Comparison of ENCODE assay signal across 17 cellular contexts in genomic region chr4:20266215-20267082, GRCh38. TPM values are rescaled to one million over a fixed set of nuclear protein-coding genes. Genes with fewer than 3 reads are reported as not detected.
DNase-seq lines count a peak whose midpoint lies in the region; FAIRE-seq and TF ChIP-seq lines count a peak whose summit lies in the region.
"Had no signal": no experiment of that assay in that cellular context is flagged by ENCODE, and none has a peak within 500 bp of the region (broad histone marks: within the 10 kb centered on the region; RNA-seq: fewer than 3 reads in every experiment).

No MANE protein-coding gene starts in this region.

- no peak overlapping the region for H3K4me3 ChIP-seq in SK-N-SH (ENCODE audit: low read depth in 2 of 2, low read length in 1 of 2)
- H3K4me3 ChIP-seq in keratinocyte (ENCODE audit: control insufficient read depth in 2 of 3, extremely low read depth in 1 of 3, insufficient read depth in 2 of 3, low read depth in 1 of 3, low read length in 3 of 3) = no peak overlapping the region
- H3K4me3 ChIP-seq in tibial nerve = no peak overlapping the region
- H3K4me3 ChIP-seq: pancreas, SJCRH30 had no signal

- H3K4me1 Mint-ChIP-seq in activated CD4-positive, alpha-beta T cell treated with anti-CD3 and anti-CD28 coated beads, Interleukin-2, amount 10 ng/mL, durations not matched to agents 7 days and 5 days = no peaks in the 10 kb centered on the region
- H3K4me1 Mint-ChIP-seq: activated T-helper 17 cell treated with anti-CD3 and anti-CD28 coated beads, Interleukin-2, amount 50 U/mL, for 72 hours had no signal

- peak; percentile 83 for FAIRE-seq in keratinocyte (lab: Jason Lieb, UNC)
- FAIRE-seq: pancreas had no signal

- no peak overlapping the region for H3K27ac Mint-ChIP-seq in activated CD4-positive, alpha-beta T cell treated with anti-CD3 and anti-CD28 coated beads, Interleukin-2, amount 10 ng/mL, durations not matched to agents 7 days and 5 days
- H3K27ac Mint-ChIP-seq: activated CD8-positive, alpha-beta T cell treated with anti-CD3 and anti-CD28 coated beads, Interleukin-2, amount 10 ng/mL, durations not matched to agents 7 days and 5 days; activated T-helper 17 cell treated with anti-CD3 and anti-CD28 coated beads, Interleukin-2, amount 50 U/mL, for 72 hours had no signal

- H3K9me3 ChIP-seq in SK-N-SH (no peaks in the 10 kb centered on the region), keratinocyte (ENCODE audit: control insufficient read depth, low read depth, low read length) (no peaks in the 10 kb centered on the region), tibial nerve (no peaks in the 10 kb centered on the region)
- H3K9me3 ChIP-seq: pancreas, SJCRH30 had no signal

- H3K4me1 ChIP-seq in SK-N-SH (ENCODE audit: control insufficient read depth in 1 of 2, insufficient read depth in 2 of 2, low read depth in 1 of 2, low read length in 1 of 2) (peaks cover 0 to 28% of the 10 kb centered on the region in 2 experiments; a peak in 2 of 4 replicates), keratinocyte (ENCODE audit: control insufficient read depth, extremely low read depth, insufficient read depth, low read length) (peaks cover 27% of the 10 kb centered on the region), tibial nerve (peaks cover 0 to 21% (median 0%) of the 10 kb centered on the region in 4 donors)
- H3K4me1 ChIP-seq: pancreas, SJCRH30 had no signal

- CTCF ChIA-PET in SK-N-SH (lab: Yijun Ruan, JAX) = interaction anchor here (0.6 to 2.2 kb wide), 4 partner anchors 13 to 18 kb away, joined by 3 to 7 read pairs (median 4); no protein-coding TSS in a partner anchor
- CTCF ChIA-PET in activated CD4-positive, alpha-beta T cell treated with anti-CD3 and anti-CD28 coated beads, Interleukin-2, amount 10 ng/mL, durations not matched to agents 7 days and 5 days (lab: Charles Lee) = no interaction called here

- TF ChIP-seq POLR2A in tibial nerve (IDR thresholded peaks at IDR 0.05) = no peak

- no peaks in the 10 kb centered on the region for H3K9me3 Mint-ChIP-seq in activated CD4-positive, alpha-beta T cell treated with anti-CD3 and anti-CD28 coated beads, Interleukin-2, amount 10 ng/mL, durations not matched to agents 7 days and 5 days
- H3K9me3 Mint-ChIP-seq: activated T-helper 17 cell treated with anti-CD3 and anti-CD28 coated beads, Interleukin-2, amount 50 U/mL, for 72 hours had no signal

- no peak for TF ChIP-seq CTCF in SK-N-SH (IDR thresholded peaks at IDR 0.05)
- no peak for TF ChIP-seq CTCF in keratinocyte (optimal IDR thresholded peaks at IDR 0.05 in 1 of 3, IDR thresholded peaks at IDR 0.05 in 1 of 3, conservative IDR thresholded peaks at IDR 0.05 in 1 of 3; ENCODE audit: extremely low read depth in 1 of 3, insufficient read depth in 2 of 3, low read length in 3 of 3)
- no peak for TF ChIP-seq CTCF in tibial nerve (IDR thresholded peaks at IDR 0.05)

- no peaks in the 10 kb centered on the region for H3K36me3 Mint-ChIP-seq in activated CD4-positive, alpha-beta T cell treated with anti-CD3 and anti-CD28 coated beads, Interleukin-2, amount 10 ng/mL, durations not matched to agents 7 days and 5 days (ENCODE audit: low read depth)

- no peak overlapping the region for H3K9ac ChIP-seq in SK-N-SH
- H3K9ac ChIP-seq in keratinocyte (ENCODE audit: control insufficient read depth, extremely low read depth, insufficient read depth, low read length) = no peak overlapping the region

- peaks cover 3% of the 10 kb centered on the region; the same call in 1 of the 2 replicates for H4K20me1 ChIP-seq in SK-N-SH (ENCODE audit: insufficient read depth)
- H4K20me1 ChIP-seq in keratinocyte (ENCODE audit: control insufficient read depth, extremely low read depth, insufficient read depth, low read length) = no peaks in the 10 kb centered on the region

- H2AFZ ChIP-seq in SK-N-SH (ENCODE audit: low read depth) = no peak overlapping the region
- H2AFZ ChIP-seq in keratinocyte (ENCODE audit: control insufficient read depth, low read length) = no peak overlapping the region

- TF ChIP-seq EP300 in SK-N-SH (IDR thresholded peaks at IDR 0.05; ENCODE audit: borderline replicate concordance in 1 of 2, low read depth in 1 of 2, low read length in 1 of 2) (no peak), tibial nerve (IDR thresholded peaks at IDR 0.05) (peak in 1 of 2 donors; percentile 37)

- H3K27ac ChIP-seq in SK-N-SH (ENCODE audit: low read depth in 2 of 2, low read length in 1 of 2) (peak overlapping the region in 1 of 2 experiments; percentile 57; a peak in 3 of 4 replicates), keratinocyte (ENCODE audit: control insufficient read depth, insufficient read depth, low read length) (peak overlapping the region; percentile 21), tibial nerve (peak overlapping the region in 3 of 4 donors; percentile 51 to 84 (median 73))
- H3K27ac ChIP-seq: pancreas, SJCRH30 had no signal

- H3K27me3 ChIP-seq in SK-N-SH (ENCODE audit: insufficient read depth) (no peaks in the 10 kb centered on the region), keratinocyte (ENCODE audit: control insufficient read depth, extremely low read depth, insufficient read depth, low read length) (no peaks in the 10 kb centered on the region), tibial nerve (no peaks in the 10 kb centered on the region)
- H3K27me3 ChIP-seq: pancreas had no signal

- DNase-seq in SK-N-SH (no peak), dedifferentiated amniotic fluid mesenchymal stem cell (ENCODE audit: extremely low spot score) (peak; percentile 43), keratinocyte (ENCODE audit: low read depth, low spot score) (peak; percentile 56), tibial nerve (ENCODE audit: low spot score in 2 of 2) (no peak), NCI-H2081 treated with DMSO at 0.1 percent for 48 hours (lab: John Stamatoyannopoulos, UW) (no peak), HK-2 (ENCODE audit: unreplicated experiment) (no peak)
- no peak for DNase-seq in activated CD4-positive, alpha-beta T cell treated with anti-CD3 and anti-CD28 coated beads, Interleukin-2, amount 10 ng/mL, durations not matched to agents 7 days and 5 days
- no peak for DNase-seq in activated CD8-positive, alpha-beta memory T cell treated with anti-CD3 and anti-CD28 coated beads for 24 hours
- DNase-seq: activated CD8-positive, alpha-beta T cell treated with anti-CD3 and anti-CD28 coated beads, Interleukin-2, amount 10 ng/mL, durations not matched to agents 7 days and 5 days; C1 segment of cervical spinal cord; effector CD4-positive, alpha-beta T cell; foreskin melanocyte; NCI-H1048; pancreas; SJCRH30; stimulated activated naive CD4-positive, alpha-beta T cell had no signal

- TF ChIP-seq RAD21 in SK-N-SH (IDR thresholded peaks at IDR 0.05; ENCODE audit: low read length) = no peak

- no peaks in the 10 kb centered on the region for H3K9me2 ChIP-seq in SK-N-SH

- POLR2A ChIA-PET in SK-N-SH (lab: Yijun Ruan, JAX) = no interaction called here
- POLR2A ChIA-PET in activated CD4-positive, alpha-beta T cell treated with anti-CD3 and anti-CD28 coated beads, Interleukin-2, amount 10 ng/mL, durations not matched to agents 7 days and 5 days (lab: Charles Lee) = no interaction called here

- no peaks in the 10 kb centered on the region for H3K27me3 Mint-ChIP-seq in activated CD4-positive, alpha-beta T cell treated with anti-CD3 and anti-CD28 coated beads, Interleukin-2, amount 10 ng/mL, durations not matched to agents 7 days and 5 days
- H3K27me3 Mint-ChIP-seq: activated T-helper 17 cell treated with anti-CD3 and anti-CD28 coated beads, Interleukin-2, amount 50 U/mL, for 72 hours had no signal

- H3K4me3 Mint-ChIP-seq in activated CD4-positive, alpha-beta T cell treated with anti-CD3 and anti-CD28 coated beads, Interleukin-2, amount 10 ng/mL, durations not matched to agents 7 days and 5 days = no peak overlapping the region
- H3K4me3 Mint-ChIP-seq: activated CD8-positive, alpha-beta T cell treated with anti-CD3 and anti-CD28 coated beads, Interleukin-2, amount 10 ng/mL, durations not matched to agents 7 days and 5 days; activated T-helper 17 cell treated with anti-CD3 and anti-CD28 coated beads, Interleukin-2, amount 50 U/mL, for 72 hours had no signal

- H3F3A ChIP-seq in SK-N-SH (replicated peaks; ENCODE audit: insufficient read depth) = peaks cover 3% of the 10 kb centered on the region

- H3K36me3 ChIP-seq in SK-N-SH (replicated peaks in 1 of 2; ENCODE audit: control insufficient read depth in 1 of 2, insufficient read depth in 2 of 2, low read length in 1 of 2) (peaks cover 59 to 61% of the 10 kb centered on the region in 2 experiments), keratinocyte (ENCODE audit: control insufficient read depth in 2 of 2, extremely low read depth in 1 of 2, insufficient read depth in 2 of 2, low read length in 2 of 2) (no peaks in the 10 kb centered on the region), tibial nerve (no peaks in the 10 kb centered on the region)
- H3K36me3 ChIP-seq: pancreas, SJCRH30 had no signal

- no peaks in the 10 kb centered on the region for H3K9me1 ChIP-seq in keratinocyte (ENCODE audit: control insufficient read depth, extremely low read depth, insufficient read depth, low read length)

- dilution Hi-C loops in keratinocyte (cut with MboI; ENCODE audit: extremely low pct_ligation_motif_present, low sequenced_read_pairs) = no loop called here

- 0 out of 2 replicates have a peak overlapping the region, but pooled peaks have one; percentile 17 for H3K4me2 ChIP-seq in SK-N-SH
- H3K4me2 ChIP-seq in keratinocyte (ENCODE audit: control insufficient read depth, extremely low read depth, insufficient read depth, low read depth, low read length) = peak overlapping the region; percentile 17

- peaks cover 77% of the 10 kb centered on the region for H3K79me2 ChIP-seq in SK-N-SH (ENCODE audit: insufficient read depth)
- peaks cover 2% of the 10 kb centered on the region for H3K79me2 ChIP-seq in keratinocyte (ENCODE audit: control insufficient read depth, insufficient read depth, low read length)

- WGBS in SK-N-SH (ENCODE audit: low lambda C conversion rate) = 69% methylated on average over 4 of the region's 4 CpGs
- 44 to 47% methylated on average over 4 of the region's 4 CpGs for WGBS in tibial nerve, 2 donors

RNA-seq across cellular contexts. Expression of gene SLIT2, which starts 14.7 kb away (rescaled TPM):
- polyA plus RNA-seq in SK-N-SH (2012; rRNA removed) = 53.6 and 68.7 TPM in 2 replicates
- 69.5 and 76.0 TPM in 2 replicates for polyA plus RNA-seq in SK-N-SH (2012; cell fraction: cytosol; rRNA removed)
- 69.7 and 99.6 TPM in 2 replicates for polyA plus RNA-seq in SK-N-SH (2012; cell fraction: nucleus; rRNA removed)
- polyA plus RNA-seq in keratinocyte = 1.9 to 12.8 TPM (median 7.5 TPM) in 3 replicates
- polyA plus RNA-seq in keratinocyte (2011; ENCODE audit: low read depth) = 3.0 TPM
- polyA plus RNA-seq in keratinocyte (2011; cell fraction: cytosol; rRNA removed) = 1.2 and 2.3 TPM in 2 replicates
- polyA plus RNA-seq in keratinocyte (2011; cell fraction: nucleus; rRNA removed) = 8.6 and 11.9 TPM in 2 replicates
- 1.1 and 10.8 TPM in 2 replicates for polyA plus RNA-seq in keratinocyte (2012; ENCODE audit: low replicate concordance)
- 4.1 to 20.6 TPM (median 14.7 TPM) in 3 replicates for polyA minus RNA-seq in keratinocyte
- 2.7 TPM for polyA minus RNA-seq in keratinocyte (2011; cell fraction: cytosol; rRNA and poly(A)+ RNA removed)
- polyA minus RNA-seq in keratinocyte (2011; cell fraction: nucleus; rRNA and poly(A)+ RNA removed) = 22.4 and 27.6 TPM in 2 replicates
- total RNA-seq in tibial nerve = 10 to 100 TPM; 38.6 to 66.2 (median 47.2) TPM
- not detected for total RNA-seq in activated CD4-positive, alpha-beta T cell treated with anti-CD3 and anti-CD28 coated beads, Interleukin-2, amount 10 ng/mL, durations not matched to agents 7 days and 5 days
- total RNA-seq: activated CD8-positive, alpha-beta T cell treated with anti-CD3 and anti-CD28 coated beads, Interleukin-2, amount 10 ng/mL, durations not matched to agents 7 days and 5 days; activated T-helper 17 cell treated with anti-CD3 and anti-CD28 coated beads, Interleukin-2, amount 50 U/mL, for 72 hours had no signal

Comparison
In these comparisons a context has a peak if more than half of its experiments do, and no peak if none do; other contexts are left out.
1. DNase-seq: peak in dedifferentiated amniotic fluid mesenchymal stem cell (single experiment) and keratinocyte (single experiment); none in SK-N-SH (single experiment), tibial nerve (0 of 2), activated CD4-positive, alpha-beta T cell treated with anti-CD3 and anti-CD28 coated beads, Interleukin-2, amount 10 ng/mL, durations not matched to agents 7 days and 5 days (single experiment), activated CD8-positive, alpha-beta memory T cell treated with anti-CD3 and anti-CD28 coated beads for 24 hours (single experiment), NCI-H2081 treated with DMSO at 0.1 percent for 48 hours (single experiment) and HK-2 (single experiment).
2. RNA of gene SLIT2, which starts 14.7 kb away (total RNA-seq): 38.6 to 66.2 TPM in tibial nerve; not detected in activated CD4-positive, alpha-beta T cell treated with anti-CD3 and anti-CD28 coated beads, Interleukin-2, amount 10 ng/mL, durations not matched to agents 7 days and 5 days; every median in the first group is over 10 times any median in the second.